ENCODE assay signal across 14 cellular contexts in the genomic region with DNA sequence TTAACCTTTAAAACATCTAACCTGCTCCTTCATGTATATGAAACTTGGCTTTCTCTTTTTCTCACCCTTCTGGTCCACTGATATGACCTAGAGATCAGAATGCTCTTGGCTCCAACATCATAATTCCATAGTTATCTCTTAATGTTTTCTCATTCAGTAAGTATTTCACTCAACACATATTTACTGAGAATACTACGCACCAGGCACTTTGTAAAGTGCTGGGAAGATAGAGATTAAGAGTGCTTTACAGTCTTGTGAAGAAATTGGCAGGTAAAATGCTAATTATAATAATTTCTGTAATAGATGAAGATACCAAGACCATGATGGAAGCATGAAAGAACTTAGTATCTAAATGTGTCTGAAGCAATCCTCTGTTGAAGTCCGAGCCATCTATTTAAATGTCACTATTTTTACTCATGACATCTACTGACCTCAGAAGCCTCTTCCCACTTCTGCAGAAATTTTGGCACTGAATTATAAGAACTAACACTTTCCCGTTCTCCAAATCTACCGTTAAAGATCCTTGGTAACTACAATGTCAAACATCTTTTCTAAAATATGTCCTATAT.
DNase-seq lines count a peak whose midpoint lies in the region; ATAC-seq and TF ChIP-seq lines count a peak whose summit lies in the region.
"Had no signal": no experiment of that assay in that cellular context is flagged by ENCODE, and none has a peak within 500 bp of the region (broad histone marks: within the 10 kb centered on the region; RNA-seq: fewer than 3 reads in every experiment).

No MANE protein-coding gene starts in this region.

- WGBS in heart right ventricle, 2 donors, result 29 to 51% methylated on average over 4 of the region's 4 CpGs
- WGBS in right cardiac atrium, result 50% methylated on average over 4 of the region's 4 CpGs

- TF ChIP-seq CTCF in fibroblast of pulmonary artery (IDR thresholded peaks at IDR 0.05; ENCODE audit: low read length, missing control alignments) (no peak), heart right ventricle (IDR thresholded peaks at IDR 0.05) (no peak)

- intact Hi-C loops in heart right ventricle (cut with DNase I), result loop anchor here in 5 of 10 donors (5.0 to 10.0 kb wide), 6 partner anchors 48 to 182 kb away; no protein-coding TSS in a partner anchor
- intact Hi-C loops in right cardiac atrium (cut with DNase I), result no loop called here

- H3K27me3 ChIP-seq in heart right ventricle, result no peaks in the 10 kb centered on the region
- no peaks in the 10 kb centered on the region for H3K27me3 ChIP-seq in right cardiac atrium (ENCODE audit: control insufficient read depth, insufficient read depth)
- H3K27me3 ChIP-seq: BE2C had no signal

- DNase-seq in fibroblast of pulmonary artery (ENCODE audit: low read depth) (peak; percentile 4), heart right ventricle (no peak), right cardiac atrium (no peak)
- DNase-seq: BE2C; CD4-positive, alpha-beta memory T cell; DMS79; H7 had no signal

- no peak overlapping the region for H3K4me3 ChIP-seq in fibroblast of pulmonary artery (replicated peaks; ENCODE audit: low read depth, low read length)
- H3K4me3 ChIP-seq in heart right ventricle, result no peak overlapping the region
- H3K4me3 ChIP-seq in right cardiac atrium (ENCODE audit: low read length), result no peak overlapping the region
- H3K4me3 ChIP-seq: A549, GM12878, GM23338 had no signal

- H3K36me3 ChIP-seq in heart right ventricle, result peaks cover 0 to 20% (median 0%) of the 10 kb centered on the region in 9 donors
- H3K36me3 ChIP-seq: BE2C had no signal

- no peaks in the 10 kb centered on the region for H3K9me3 ChIP-seq in heart right ventricle
- no peaks in the 10 kb centered on the region for H3K9me3 ChIP-seq in right cardiac atrium (ENCODE audit: control insufficient read depth, low read length)
- H3K9me3 ChIP-seq: A549, BE2C had no signal

- ATAC-seq in heart right ventricle, result peak; percentile 47 to 91 (median 84)
- ATAC-seq in right cardiac atrium, result peak; percentile 76 to 78
- ATAC-seq in GM18858 (IDR thresholded peaks at IDR 0.05; ENCODE audit: unreplicated experiment), result no peak
- no peak for ATAC-seq in HG03457 (IDR thresholded peaks at IDR 0.05; ENCODE audit: unreplicated experiment)
- no peak for ATAC-seq in HG03469 (IDR thresholded peaks at IDR 0.05; ENCODE audit: unreplicated experiment)
- ATAC-seq: A549, GM12878, GM23338 had no signal

- H3K27ac ChIP-seq in heart right ventricle, result peak overlapping the region in 9 of 10 donors; percentile 48 to 83 (median 75)
- H3K27ac ChIP-seq in right cardiac atrium (ENCODE audit: low read length), result no peak overlapping the region
- H3K27ac ChIP-seq: A549, C4-2B had no signal

- H3K4me1 ChIP-seq in heart right ventricle (peaks cover 0 to 32% (median 14%) of the 10 kb centered on the region in 9 donors), right cardiac atrium (ENCODE audit: control insufficient read depth, insufficient read depth, low read length) (peaks cover 2% of the 10 kb centered on the region)
- H3K4me1 ChIP-seq: A549, BE2C had no signal

Comparison
In these comparisons a context has a peak if more than half of its experiments do, and no peak if none do; other contexts are left out.
1. ATAC-seq: peak in heart right ventricle (8 of 8) and right cardiac atrium (2 of 2); none in GM18858 (single experiment), HG03457 (single experiment) and HG03469 (single experiment).